Comparison of ENCODE assay signal across 1 cellular context in the genomic region with DNA sequence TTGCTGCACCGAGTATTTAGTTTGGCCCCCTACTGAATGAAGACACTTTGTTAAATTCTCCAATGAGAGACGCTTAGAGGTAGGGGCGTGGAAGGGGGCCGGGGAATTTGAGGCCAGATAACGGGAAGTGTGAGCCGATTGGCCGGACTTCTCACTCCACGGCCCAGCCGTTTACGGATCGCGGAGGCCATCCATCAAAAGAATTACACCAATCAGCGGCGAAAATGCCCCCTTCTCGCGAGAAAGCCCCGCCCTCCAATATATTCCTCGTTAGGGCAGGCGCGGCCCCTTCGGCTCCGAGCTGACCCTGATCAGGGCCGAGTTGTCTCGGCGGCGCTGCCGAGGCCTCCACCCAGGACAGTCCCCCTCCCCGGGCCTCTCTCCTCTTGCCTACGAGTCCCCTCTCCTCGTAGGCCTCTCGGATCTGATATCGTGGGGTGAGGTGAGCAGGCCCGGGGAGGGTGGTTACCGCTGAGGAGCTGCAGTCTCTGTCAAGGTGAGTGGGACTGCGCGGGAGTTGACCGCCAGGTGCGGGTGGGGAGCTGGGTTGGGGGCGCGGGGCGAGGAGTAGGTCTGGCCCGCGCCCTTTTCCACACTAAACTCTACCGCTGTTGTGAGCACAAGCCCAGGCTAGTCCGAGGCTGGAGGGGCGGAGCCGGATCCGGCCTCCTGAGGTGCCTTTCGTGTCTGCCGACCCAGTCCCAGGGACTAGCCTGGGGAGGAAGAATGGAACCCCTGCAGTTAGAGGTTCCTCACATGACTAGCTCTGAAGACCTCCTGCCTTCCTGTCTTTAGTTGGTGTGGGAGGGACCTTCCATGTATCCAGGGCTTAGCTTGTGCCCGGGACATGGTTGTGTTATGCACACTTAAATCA.
TF ChIP-seq lines count a peak whose summit lies in the region.

A gene with protein sequence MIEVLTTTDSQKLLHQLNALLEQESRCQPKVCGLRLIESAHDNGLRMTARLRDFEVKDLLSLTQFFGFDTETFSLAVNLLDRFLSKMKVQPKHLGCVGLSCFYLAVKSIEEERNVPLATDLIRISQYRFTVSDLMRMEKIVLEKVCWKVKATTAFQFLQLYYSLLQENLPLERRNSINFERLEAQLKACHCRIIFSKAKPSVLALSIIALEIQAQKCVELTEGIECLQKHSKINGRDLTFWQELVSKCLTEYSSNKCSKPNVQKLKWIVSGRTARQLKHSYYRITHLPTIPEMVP (plus strand): TSS at position 287 of the 874 bp plus-strand sequence. CDS start 1,662 bp downstream, outside the sequence.

TF ChIP-seq in HepG2, 621 proteins besides CTCF, POLR2A, EP300 and RAD21 (continued from another document and continues in another):
- TF ChIP-seq ZNF431 (CRISPR knock-in tag; IDR thresholded peaks at IDR 0.05; ENCODE audit: borderline replicate concordance, low read depth) = peak; percentile 30; the same call in 1 of the 2 replicates
- 0 out of 2 replicates have a peak, but pooled peaks have one; percentile 20 for TF ChIP-seq ZNF280D (CRISPR knock-in tag; IDR thresholded peaks at IDR 0.05)
- TF ChIP-seq, protein P1, sequence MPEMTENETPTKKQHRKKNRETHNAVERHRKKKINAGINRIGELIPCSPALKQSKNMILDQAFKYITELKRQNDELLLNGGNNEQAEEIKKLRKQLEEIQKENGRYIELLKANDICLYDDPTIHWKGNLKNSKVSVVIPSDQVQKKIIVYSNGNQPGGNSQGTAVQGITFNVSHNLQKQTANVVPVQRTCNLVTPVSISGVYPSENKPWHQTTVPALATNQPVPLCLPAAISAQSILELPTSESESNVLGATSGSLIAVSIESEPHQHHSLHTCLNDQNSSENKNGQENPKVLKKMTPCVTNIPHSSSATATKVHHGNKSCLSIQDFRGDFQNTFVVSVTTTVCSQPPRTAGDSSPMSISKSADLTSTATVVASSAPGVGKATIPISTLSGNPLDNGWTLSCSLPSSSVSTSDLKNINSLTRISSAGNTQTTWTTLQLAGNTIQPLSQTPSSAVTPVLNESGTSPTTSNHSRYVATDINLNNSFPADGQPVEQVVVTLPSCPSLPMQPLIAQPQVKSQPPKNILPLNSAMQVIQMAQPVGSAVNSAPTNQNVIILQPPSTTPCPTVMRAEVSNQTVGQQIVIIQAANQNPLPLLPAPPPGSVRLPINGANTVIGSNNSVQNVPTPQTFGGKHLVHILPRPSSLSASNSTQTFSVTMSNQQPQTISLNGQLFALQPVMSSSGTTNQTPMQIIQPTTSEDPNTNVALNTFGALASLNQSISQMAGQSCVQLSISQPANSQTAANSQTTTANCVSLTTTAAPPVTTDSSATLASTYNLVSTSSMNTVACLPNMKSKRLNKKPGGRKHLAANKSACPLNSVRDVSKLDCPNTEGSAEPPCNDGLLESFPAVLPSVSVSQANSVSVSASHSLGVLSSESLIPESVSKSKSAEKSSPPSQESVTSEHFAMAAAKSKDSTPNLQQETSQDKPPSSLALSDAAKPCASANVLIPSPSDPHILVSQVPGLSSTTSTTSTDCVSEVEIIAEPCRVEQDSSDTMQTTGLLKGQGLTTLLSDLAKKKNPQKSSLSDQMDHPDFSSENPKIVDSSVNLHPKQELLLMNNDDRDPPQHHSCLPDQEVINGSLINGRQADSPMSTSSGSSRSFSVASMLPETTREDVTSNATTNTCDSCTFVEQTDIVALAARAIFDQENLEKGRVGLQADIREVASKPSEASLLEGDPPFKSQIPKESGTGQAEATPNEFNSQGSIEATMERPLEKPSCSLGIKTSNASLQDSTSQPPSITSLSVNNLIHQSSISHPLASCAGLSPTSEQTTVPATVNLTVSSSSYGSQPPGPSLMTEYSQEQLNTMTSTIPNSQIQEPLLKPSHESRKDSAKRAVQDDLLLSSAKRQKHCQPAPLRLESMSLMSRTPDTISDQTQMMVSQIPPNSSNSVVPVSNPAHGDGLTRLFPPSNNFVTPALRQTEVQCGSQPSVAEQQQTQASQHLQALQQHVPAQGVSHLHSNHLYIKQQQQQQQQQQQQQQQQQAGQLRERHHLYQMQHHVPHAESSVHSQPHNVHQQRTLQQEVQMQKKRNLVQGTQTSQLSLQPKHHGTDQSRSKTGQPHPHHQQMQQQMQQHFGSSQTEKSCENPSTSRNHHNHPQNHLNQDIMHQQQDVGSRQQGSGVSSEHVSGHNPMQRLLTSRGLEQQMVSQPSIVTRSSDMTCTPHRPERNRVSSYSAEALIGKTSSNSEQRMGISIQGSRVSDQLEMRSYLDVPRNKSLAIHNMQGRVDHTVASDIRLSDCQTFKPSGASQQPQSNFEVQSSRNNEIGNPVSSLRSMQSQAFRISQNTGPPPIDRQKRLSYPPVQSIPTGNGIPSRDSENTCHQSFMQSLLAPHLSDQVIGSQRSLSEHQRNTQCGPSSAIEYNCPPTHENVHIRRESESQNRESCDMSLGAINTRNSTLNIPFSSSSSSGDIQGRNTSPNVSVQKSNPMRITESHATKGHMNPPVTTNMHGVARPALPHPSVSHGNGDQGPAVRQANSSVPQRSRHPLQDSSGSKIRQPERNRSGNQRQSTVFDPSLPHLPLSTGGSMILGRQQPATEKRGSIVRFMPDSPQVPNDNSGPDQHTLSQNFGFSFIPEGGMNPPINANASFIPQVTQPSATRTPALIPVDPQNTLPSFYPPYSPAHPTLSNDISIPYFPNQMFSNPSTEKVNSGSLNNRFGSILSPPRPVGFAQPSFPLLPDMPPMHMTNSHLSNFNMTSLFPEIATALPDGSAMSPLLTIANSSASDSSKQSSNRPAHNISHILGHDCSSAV (CRISPR knock-in tag; IDR thresholded peaks at IDR 0.05; ENCODE audit: borderline replicate concordance) = peak; percentile 72; the same call in 1 of the 2 replicates
- peak; percentile 96 for TF ChIP-seq TP53 (CRISPR knock-in tag; conservative IDR thresholded peaks at IDR 0.05)
- no peak for TF ChIP-seq SSRP1 (CRISPR knock-in tag; IDR thresholded peaks at IDR 0.05)
- 0 out of 2 replicates have a peak, but pooled peaks have one; percentile 24 for TF ChIP-seq KLF11 (CRISPR knock-in tag; IDR thresholded peaks at IDR 0.05)
- TF ChIP-seq KLF16 (CRISPR knock-in tag; IDR thresholded peaks at IDR 0.05) = peak in 1 of 2 experiments; percentile 28; a peak in 1 of 4 replicates
- TF ChIP-seq ZNF563 (CRISPR knock-in tag; IDR thresholded peaks at IDR 0.05) = peak; percentile 74; the same call in 1 of the 2 replicates
- TF ChIP-seq GPBP1L1 (CRISPR knock-in tag; IDR thresholded peaks at IDR 0.05) = no peak
- peak; percentile 60 for TF ChIP-seq CREB1 (IDR thresholded peaks at IDR 0.05)
- TF ChIP-seq CREB1 (CRISPR knock-in tag; IDR thresholded peaks at IDR 0.05) = peak; percentile 74; the same call in 1 of the 2 replicates
- no peak for TF ChIP-seq GPN1 (CRISPR knock-in tag; IDR thresholded peaks at IDR 0.05; ENCODE audit: borderline replicate concordance)
- TF ChIP-seq ZBTB21 (CRISPR knock-in tag; IDR thresholded peaks at IDR 0.05) = no peak
- no peak for TF ChIP-seq ZNF569 (CRISPR knock-in tag; IDR thresholded peaks at IDR 0.05; ENCODE audit: borderline replicate concordance)
- no peak for TF ChIP-seq ZNF644 (CRISPR knock-in tag; IDR thresholded peaks at IDR 0.05; ENCODE audit: low read depth)
- peak; percentile 59; the same call in 1 of the 2 replicates for TF ChIP-seq PHF20 (CRISPR knock-in tag; IDR thresholded peaks at IDR 0.05)
- TF ChIP-seq, protein P2, sequence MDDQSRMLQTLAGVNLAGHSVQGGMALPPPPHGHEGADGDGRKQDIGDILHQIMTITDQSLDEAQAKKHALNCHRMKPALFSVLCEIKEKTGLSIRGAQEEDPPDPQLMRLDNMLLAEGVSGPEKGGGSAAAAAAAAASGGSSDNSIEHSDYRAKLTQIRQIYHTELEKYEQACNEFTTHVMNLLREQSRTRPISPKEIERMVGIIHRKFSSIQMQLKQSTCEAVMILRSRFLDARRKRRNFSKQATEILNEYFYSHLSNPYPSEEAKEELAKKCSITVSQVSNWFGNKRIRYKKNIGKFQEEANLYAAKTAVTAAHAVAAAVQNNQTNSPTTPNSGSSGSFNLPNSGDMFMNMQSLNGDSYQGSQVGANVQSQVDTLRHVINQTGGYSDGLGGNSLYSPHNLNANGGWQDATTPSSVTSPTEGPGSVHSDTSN (CRISPR knock-in tag; IDR thresholded peaks at IDR 0.05; ENCODE audit: borderline replicate concordance) = peak; percentile 81; the same call in 1 of the 2 replicates
- no peak for TF ChIP-seq ZNF333 (CRISPR knock-in tag; IDR thresholded peaks at IDR 0.05; ENCODE audit: borderline replicate concordance)
- TF ChIP-seq ZNF235 (CRISPR knock-in tag; IDR thresholded peaks at IDR 0.05; ENCODE audit: borderline replicate concordance) = no peak; the same call in 1 of the 2 replicates
- TF ChIP-seq IKZF1 (IDR thresholded peaks at IDR 0.05) = no peak
- no peak for TF ChIP-seq ZSCAN30 (CRISPR knock-in tag; IDR thresholded peaks at IDR 0.05)
- peak; percentile 86; the same call in 1 of the 2 replicates for TF ChIP-seq AFF4 (CRISPR knock-in tag; IDR thresholded peaks at IDR 0.05)
- TF ChIP-seq ZNF317 (CRISPR knock-in tag; IDR thresholded peaks at IDR 0.05) = peak; percentile 77; the same call in 1 of the 2 replicates
- TF ChIP-seq, protein P3, sequence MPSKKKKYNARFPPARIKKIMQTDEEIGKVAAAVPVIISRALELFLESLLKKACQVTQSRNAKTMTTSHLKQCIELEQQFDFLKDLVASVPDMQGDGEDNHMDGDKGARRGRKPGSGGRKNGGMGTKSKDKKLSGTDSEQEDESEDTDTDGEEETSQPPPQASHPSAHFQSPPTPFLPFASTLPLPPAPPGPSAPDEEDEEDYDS (CRISPR knock-in tag; IDR thresholded peaks at IDR 0.05) = peak; percentile 100
- no peak for TF ChIP-seq DDIT3 (CRISPR knock-in tag; IDR thresholded peaks at IDR 0.05)
- TF ChIP-seq ZNF777 (CRISPR knock-in tag; IDR thresholded peaks at IDR 0.05) = no peak; the same call in 1 of the 2 replicates
- no peak; the same call in 1 of the 2 replicates for TF ChIP-seq ZNF772 (CRISPR knock-in tag; IDR thresholded peaks at IDR 0.05)
